8 cellular contexts compared by ENCODE assay signal in the genomic region with DNA sequence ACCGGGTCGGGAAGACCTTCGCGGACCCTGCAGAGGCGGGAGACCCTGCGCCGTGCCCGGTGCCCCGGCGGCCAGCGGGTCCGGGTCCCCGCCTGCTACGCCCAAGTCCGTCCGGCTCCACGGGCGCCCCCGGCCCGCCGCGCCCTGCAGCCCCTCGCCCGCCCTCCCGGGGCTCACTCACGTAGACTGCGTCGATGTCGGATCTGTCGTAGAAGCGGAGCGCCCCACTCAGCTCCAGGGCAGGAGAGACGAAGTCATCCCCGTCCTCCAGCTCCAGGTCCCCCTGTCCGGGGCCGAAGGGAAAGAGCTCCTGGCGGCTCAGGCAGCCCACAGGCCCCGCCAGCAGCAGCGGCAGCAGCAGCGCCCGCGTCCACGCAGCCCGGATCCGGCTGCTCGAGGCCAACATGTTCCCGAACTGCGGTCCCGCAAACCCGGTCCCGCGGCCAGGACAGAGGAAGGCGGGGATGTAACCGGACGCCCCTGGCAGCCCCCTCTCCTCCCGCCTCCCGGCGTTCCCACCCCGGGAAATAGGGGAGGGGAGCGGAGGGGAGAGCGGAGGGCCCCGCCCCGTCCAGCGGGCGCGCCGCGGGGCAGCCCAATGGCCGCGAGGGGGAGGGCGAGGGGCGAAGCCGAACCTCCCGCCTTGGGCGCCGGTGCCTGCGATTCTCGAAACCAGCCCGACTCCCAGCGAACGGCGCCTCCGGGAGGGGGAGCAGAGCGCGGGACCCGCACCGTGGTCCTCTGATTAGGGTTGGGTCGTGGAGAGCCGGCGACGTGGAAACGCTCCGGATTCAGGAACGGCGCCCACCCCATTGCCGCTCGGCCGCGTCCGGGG. TPM values are rescaled to one million over a fixed set of nuclear protein-coding genes. Genes with fewer than 3 reads are reported as not detected.
DNase-seq lines count a peak whose midpoint lies in the region; ATAC-seq and TF ChIP-seq lines count a peak whose summit lies in the region.

A gene with protein sequence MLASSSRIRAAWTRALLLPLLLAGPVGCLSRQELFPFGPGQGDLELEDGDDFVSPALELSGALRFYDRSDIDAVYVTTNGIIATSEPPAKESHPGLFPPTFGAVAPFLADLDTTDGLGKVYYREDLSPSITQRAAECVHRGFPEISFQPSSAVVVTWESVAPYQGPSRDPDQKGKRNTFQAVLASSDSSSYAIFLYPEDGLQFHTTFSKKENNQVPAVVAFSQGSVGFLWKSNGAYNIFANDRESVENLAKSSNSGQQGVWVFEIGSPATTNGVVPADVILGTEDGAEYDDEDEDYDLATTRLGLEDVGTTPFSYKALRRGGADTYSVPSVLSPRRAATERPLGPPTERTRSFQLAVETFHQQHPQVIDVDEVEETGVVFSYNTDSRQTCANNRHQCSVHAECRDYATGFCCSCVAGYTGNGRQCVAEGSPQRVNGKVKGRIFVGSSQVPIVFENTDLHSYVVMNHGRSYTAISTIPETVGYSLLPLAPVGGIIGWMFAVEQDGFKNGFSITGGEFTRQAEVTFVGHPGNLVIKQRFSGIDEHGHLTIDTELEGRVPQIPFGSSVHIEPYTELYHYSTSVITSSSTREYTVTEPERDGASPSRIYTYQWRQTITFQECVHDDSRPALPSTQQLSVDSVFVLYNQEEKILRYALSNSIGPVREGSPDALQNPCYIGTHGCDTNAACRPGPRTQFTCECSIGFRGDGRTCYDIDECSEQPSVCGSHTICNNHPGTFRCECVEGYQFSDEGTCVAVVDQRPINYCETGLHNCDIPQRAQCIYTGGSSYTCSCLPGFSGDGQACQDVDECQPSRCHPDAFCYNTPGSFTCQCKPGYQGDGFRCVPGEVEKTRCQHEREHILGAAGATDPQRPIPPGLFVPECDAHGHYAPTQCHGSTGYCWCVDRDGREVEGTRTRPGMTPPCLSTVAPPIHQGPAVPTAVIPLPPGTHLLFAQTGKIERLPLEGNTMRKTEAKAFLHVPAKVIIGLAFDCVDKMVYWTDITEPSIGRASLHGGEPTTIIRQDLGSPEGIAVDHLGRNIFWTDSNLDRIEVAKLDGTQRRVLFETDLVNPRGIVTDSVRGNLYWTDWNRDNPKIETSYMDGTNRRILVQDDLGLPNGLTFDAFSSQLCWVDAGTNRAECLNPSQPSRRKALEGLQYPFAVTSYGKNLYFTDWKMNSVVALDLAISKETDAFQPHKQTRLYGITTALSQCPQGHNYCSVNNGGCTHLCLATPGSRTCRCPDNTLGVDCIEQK (minus strand): TSS at position 417 of the 835 bp plus-strand sequence. CDS start 11 bp downstream, at position 406.

- H3K9me3 Mint-ChIP-seq in WTC11, result peaks cover under 1% of the 10 kb centered on the region; the same call in 1 of the 2 replicates

- H3K4me1 Mint-ChIP-seq in WTC11, result peaks cover 18% of the 10 kb centered on the region

- intact Hi-C loops in left colon (cut with DNase I, micrococcal nuclease), result no loop called here

- DNase-seq in DMS 273 (lab: John Stamatoyannopoulos, UW; ENCODE audit: unreplicated experiment), result peak; percentile 87
- DNase-seq in DMS 273 treated with DMSO at 0.1 percent for 48 hours (lab: John Stamatoyannopoulos, UW), result no peak
- peak; percentile 77 for DNase-seq in HK-2 (ENCODE audit: unreplicated experiment)
- DNase-seq in WTC11 (ENCODE audit: low spot score), result peak; percentile 87
- peak; percentile 59 for DNase-seq in dedifferentiated amniotic fluid mesenchymal stem cell (ENCODE audit: extremely low spot score)
- DNase-seq in left colon, result peak; percentile 55 to 78
- peak; percentile 28 for DNase-seq in stimulated activated CD4-positive, alpha-beta T cell treated with anti-CD3 and anti-CD28 coated beads, Interleukin-4, amount 100 ng/mL, for 1 hour
- DNase-seq in NCI-H1694 (lab: John Stamatoyannopoulos, UW), result no peak

- no peak within 1 kb of the TSS for H3K27ac Mint-ChIP-seq in WTC11

- H3K4me3 Mint-ChIP-seq in WTC11, result peak within 1 kb of the TSS; percentile 76

- no peak for TF ChIP-seq CTCF in WTC11 (IDR thresholded peaks at IDR 0.05)

- ATAC-seq in WTC11 (peak; percentile 84), left colon (peak; percentile 66)

- POLR2A ChIA-PET in WTC11 (lab: Charles Lee), result interaction anchor here (1.0 to 1.4 kb wide), 2 partner anchors 93 to 210 kb away, joined by 3 to 6 read pairs; no protein-coding TSS in a partner anchor

- CTCF ChIA-PET in WTC11 (lab: Charles Lee), result interaction anchor here (0.6 to 3.8 kb wide), 4 partner anchors 44 to 551 kb away, joined by 3 to 25 read pairs (median 4); no protein-coding TSS in a partner anchor

- peaks cover 60% of the 10 kb centered on the region for H3K27me3 Mint-ChIP-seq in WTC11 (ENCODE audit: low read depth)

- H3K36me3 Mint-ChIP-seq in WTC11, result peaks cover 2% of the 10 kb centered on the region

TF ChIP-seq in WTC11, 78 proteins besides CTCF, POLR2A, EP300 and RAD21 (continues in another document):
- no peak for TF ChIP-seq PRRX2 (CRISPR knock-in tag; IDR thresholded peaks at IDR 0.05)
- TF ChIP-seq, protein P1, sequence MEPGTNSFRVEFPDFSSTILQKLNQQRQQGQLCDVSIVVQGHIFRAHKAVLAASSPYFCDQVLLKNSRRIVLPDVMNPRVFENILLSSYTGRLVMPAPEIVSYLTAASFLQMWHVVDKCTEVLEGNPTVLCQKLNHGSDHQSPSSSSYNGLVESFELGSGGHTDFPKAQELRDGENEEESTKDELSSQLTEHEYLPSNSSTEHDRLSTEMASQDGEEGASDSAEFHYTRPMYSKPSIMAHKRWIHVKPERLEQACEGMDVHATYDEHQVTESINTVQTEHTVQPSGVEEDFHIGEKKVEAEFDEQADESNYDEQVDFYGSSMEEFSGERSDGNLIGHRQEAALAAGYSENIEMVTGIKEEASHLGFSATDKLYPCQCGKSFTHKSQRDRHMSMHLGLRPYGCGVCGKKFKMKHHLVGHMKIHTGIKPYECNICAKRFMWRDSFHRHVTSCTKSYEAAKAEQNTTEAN (CRISPR knock-in tag; IDR thresholded peaks at IDR 0.05), result 0 out of 2 replicates have a peak, but pooled peaks have one; percentile 2
- TF ChIP-seq, protein P2, sequence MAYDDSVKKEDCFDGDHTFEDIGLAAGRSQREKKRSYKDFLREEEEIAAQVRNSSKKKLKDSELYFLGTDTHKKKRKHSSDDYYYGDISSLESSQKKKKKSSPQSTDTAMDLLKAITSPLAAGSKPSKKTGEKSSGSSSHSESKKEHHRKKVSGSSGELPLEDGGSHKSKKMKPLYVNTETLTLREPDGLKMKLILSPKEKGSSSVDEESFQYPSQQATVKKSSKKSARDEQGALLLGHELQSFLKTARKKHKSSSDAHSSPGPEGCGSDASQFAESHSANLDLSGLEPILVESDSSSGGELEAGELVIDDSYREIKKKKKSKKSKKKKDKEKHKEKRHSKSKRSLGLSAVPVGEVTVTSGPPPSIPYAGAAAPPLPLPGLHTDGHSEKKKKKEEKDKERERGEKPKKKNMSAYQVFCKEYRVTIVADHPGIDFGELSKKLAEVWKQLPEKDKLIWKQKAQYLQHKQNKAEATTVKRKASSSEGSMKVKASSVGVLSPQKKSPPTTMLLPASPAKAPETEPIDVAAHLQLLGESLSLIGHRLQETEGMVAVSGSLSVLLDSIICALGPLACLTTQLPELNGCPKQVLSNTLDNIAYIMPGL (CRISPR knock-in tag; IDR thresholded peaks at IDR 0.05), result peak; percentile 69
- no peak for TF ChIP-seq ELF4 (CRISPR knock-in tag; IDR thresholded peaks at IDR 0.05; ENCODE audit: low read depth)
- 0 out of 2 replicates have a peak, but pooled peaks have one; percentile 30 for TF ChIP-seq NFYB (CRISPR knock-in tag; conservative IDR thresholded peaks at IDR 0.05; ENCODE audit: low read depth)
- no peak for TF ChIP-seq RELA (CRISPR knock-in tag; IDR thresholded peaks at IDR 0.05; ENCODE audit: borderline replicate concordance)
- TF ChIP-seq SP1 (CRISPR knock-in tag; conservative IDR thresholded peaks at IDR 0.05), result peak; percentile 94
- TF ChIP-seq ZNF317 (CRISPR knock-in tag; IDR thresholded peaks at IDR 0.05; ENCODE audit: borderline replicate concordance, low read depth), result no peak
- TF ChIP-seq ZNF671 (CRISPR knock-in tag; IDR thresholded peaks at IDR 0.05), result no peak
- TF ChIP-seq, protein P3, sequence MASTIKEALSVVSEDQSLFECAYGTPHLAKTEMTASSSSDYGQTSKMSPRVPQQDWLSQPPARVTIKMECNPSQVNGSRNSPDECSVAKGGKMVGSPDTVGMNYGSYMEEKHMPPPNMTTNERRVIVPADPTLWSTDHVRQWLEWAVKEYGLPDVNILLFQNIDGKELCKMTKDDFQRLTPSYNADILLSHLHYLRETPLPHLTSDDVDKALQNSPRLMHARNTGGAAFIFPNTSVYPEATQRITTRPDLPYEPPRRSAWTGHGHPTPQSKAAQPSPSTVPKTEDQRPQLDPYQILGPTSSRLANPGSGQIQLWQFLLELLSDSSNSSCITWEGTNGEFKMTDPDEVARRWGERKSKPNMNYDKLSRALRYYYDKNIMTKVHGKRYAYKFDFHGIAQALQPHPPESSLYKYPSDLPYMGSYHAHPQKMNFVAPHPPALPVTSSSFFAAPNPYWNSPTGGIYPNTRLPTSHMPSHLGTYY (CRISPR knock-in tag; IDR thresholded peaks at IDR 0.05), result no peak
- TF ChIP-seq NR2C2 (CRISPR knock-in tag; IDR thresholded peaks at IDR 0.05), result 0 out of 2 replicates have a peak, but pooled peaks have one; percentile 17
- no peak for TF ChIP-seq GRHL2 (CRISPR knock-in tag; IDR thresholded peaks at IDR 0.05; ENCODE audit: insufficient replicate concordance, severe bottlenecking)
- no peak; the same call in 1 of the 2 replicates for TF ChIP-seq NR3C1 (CRISPR knock-in tag; conservative IDR thresholded peaks at IDR 0.05; ENCODE audit: low read depth)
- TF ChIP-seq, protein P4, sequence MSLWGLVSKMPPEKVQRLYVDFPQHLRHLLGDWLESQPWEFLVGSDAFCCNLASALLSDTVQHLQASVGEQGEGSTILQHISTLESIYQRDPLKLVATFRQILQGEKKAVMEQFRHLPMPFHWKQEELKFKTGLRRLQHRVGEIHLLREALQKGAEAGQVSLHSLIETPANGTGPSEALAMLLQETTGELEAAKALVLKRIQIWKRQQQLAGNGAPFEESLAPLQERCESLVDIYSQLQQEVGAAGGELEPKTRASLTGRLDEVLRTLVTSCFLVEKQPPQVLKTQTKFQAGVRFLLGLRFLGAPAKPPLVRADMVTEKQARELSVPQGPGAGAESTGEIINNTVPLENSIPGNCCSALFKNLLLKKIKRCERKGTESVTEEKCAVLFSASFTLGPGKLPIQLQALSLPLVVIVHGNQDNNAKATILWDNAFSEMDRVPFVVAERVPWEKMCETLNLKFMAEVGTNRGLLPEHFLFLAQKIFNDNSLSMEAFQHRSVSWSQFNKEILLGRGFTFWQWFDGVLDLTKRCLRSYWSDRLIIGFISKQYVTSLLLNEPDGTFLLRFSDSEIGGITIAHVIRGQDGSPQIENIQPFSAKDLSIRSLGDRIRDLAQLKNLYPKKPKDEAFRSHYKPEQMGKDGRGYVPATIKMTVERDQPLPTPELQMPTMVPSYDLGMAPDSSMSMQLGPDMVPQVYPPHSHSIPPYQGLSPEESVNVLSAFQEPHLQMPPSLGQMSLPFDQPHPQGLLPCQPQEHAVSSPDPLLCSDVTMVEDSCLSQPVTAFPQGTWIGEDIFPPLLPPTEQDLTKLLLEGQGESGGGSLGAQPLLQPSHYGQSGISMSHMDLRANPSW (CRISPR knock-in tag; conservative IDR thresholded peaks at IDR 0.05; ENCODE audit: low read depth), result no peak
- TF ChIP-seq ZNF138 (CRISPR knock-in tag; conservative IDR thresholded peaks at IDR 0.05), result no peak

RNA-seq across cellular contexts. Expression of the gene that starts here (rescaled TPM):
- 19.2 to 29.8 TPM (median 28.6 TPM) in 3 replicates for total RNA-seq in WTC11 (2021)
- total RNA-seq in left colon, result 10 to 100 TPM; 12.1 to 24.6 TPM

Comparison
In these comparisons a context has a peak if more than half of its experiments do, and no peak if none do; other contexts are left out.
1. DNase-seq: peak in DMS 273 (single experiment), HK-2 (single experiment), WTC11 (single experiment), dedifferentiated amniotic fluid mesenchymal stem cell (single experiment), left colon (2 of 2) and stimulated activated CD4-positive, alpha-beta T cell treated with anti-CD3 and anti-CD28 coated beads, Interleukin-4, amount 100 ng/mL, for 1 hour (single experiment); none in DMS 273 treated with DMSO at 0.1 percent for 48 hours (single experiment) and NCI-H1694 (single experiment).